1 cellular context compared by ENCODE assay signal in genomic region chr14:90536511-90537191, GRCh38.
TF ChIP-seq lines count a peak whose summit lies in the region.

No MANE protein-coding gene starts in this region.

TF ChIP-seq in IMR-90, 13 proteins besides CTCF, POLR2A, EP300 and RAD21:
- TF ChIP-seq FOS (IDR thresholded peaks at IDR 0.05; ENCODE audit: low read depth, low read length) (no peak), MAZ (IDR thresholded peaks at IDR 0.05; ENCODE audit: borderline replicate concordance, low read depth, low read length) (no peak), SMC3 (IDR thresholded peaks at IDR 0.05; ENCODE audit: low read depth, low read length) (no peak), MXI1 (IDR thresholded peaks at IDR 0.05; ENCODE audit: borderline replicate concordance, low read depth, low read length) (no peak), BHLHE40 (IDR thresholded peaks at IDR 0.05; ENCODE audit: low read depth, low read length) (no peak), NFE2L2 (IDR thresholded peaks at IDR 0.05; ENCODE audit: low read depth, low read length) (no peak), CHD1 (IDR thresholded peaks at IDR 0.05; ENCODE audit: low read depth, low read length) (no peak), RCOR1 (IDR thresholded peaks at IDR 0.05; ENCODE audit: insufficient replicate concordance, low read length) (no peak), RFX5 (IDR thresholded peaks at IDR 0.05; ENCODE audit: low read depth, low read length) (no peak), CEBPB (IDR thresholded peaks at IDR 0.05; ENCODE audit: low read depth, low read length) (no peak), MAFK (IDR thresholded peaks at IDR 0.05; ENCODE audit: low read depth, low read length) (no peak), USF2 (IDR thresholded peaks at IDR 0.05; ENCODE audit: low read depth, low read length) (no peak)
- TF ChIP-seq, protein P1, sequence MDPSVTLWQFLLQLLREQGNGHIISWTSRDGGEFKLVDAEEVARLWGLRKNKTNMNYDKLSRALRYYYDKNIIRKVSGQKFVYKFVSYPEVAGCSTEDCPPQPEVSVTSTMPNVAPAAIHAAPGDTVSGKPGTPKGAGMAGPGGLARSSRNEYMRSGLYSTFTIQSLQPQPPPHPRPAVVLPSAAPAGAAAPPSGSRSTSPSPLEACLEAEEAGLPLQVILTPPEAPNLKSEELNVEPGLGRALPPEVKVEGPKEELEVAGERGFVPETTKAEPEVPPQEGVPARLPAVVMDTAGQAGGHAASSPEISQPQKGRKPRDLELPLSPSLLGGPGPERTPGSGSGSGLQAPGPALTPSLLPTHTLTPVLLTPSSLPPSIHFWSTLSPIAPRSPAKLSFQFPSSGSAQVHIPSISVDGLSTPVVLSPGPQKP (IDR thresholded peaks at IDR 0.05; ENCODE audit: borderline replicate concordance, low read depth, low read length) = no peak
